ENCODE assay signal across 20 cellular contexts in the genomic region with DNA sequence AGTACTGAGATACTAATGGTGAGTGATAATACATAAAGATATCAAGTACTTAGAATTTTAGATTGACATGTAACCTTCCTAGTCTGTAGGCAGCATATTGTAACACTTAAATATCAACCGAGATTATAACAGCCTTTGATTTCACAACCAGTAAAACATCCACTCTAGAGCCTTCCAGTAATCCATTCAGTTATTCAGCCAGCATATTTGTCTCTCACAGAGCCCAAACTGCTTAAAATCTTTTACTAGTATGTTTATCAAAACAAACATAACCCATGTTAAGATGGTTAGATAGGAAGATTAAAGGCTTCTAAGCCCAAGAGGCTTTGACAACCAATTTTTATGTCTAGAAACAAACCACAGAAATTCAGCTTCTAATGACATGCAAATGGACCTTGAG.
DNase-seq lines count a peak whose midpoint lies in the region; ATAC-seq and TF ChIP-seq lines count a peak whose summit lies in the region.
"Had no signal": no experiment of that assay in that cellular context is flagged by ENCODE, and none has a peak within 500 bp of the region (broad histone marks: within the 10 kb centered on the region; RNA-seq: fewer than 3 reads in every experiment).

No MANE protein-coding gene starts in this region.

- DNase-seq in activated T-cell treated with anti-CD3 and anti-CD28 coated beads, Interleukin-2, amount 50 U/mL, for 24 hours = no peak
- DNase-seq in activated T-cell treated with anti-CD3 and anti-CD28 coated beads, Interleukin-2, amount 50 U/mL, for 48 hours = no peak
- peak; percentile 25 for DNase-seq in LHCN-M2 (ENCODE audit: low read depth)
- peak; percentile 51 for DNase-seq in dedifferentiated amniotic fluid mesenchymal stem cell (ENCODE audit: extremely low spot score)
- peak; percentile 42 for DNase-seq in retinal pigment epithelial cell (ENCODE audit: low read depth)
- no peak for DNase-seq in mesenteric fat pad (ENCODE audit: low spot score)
- no peak for DNase-seq in WERI-Rb-1
- DNase-seq: activated B cell treated with CpG ODN at 0.5 μM for 24 hours; activated naive CD4-positive, alpha-beta T cell; CD8-positive, alpha-beta memory T cell; central memory CD4-positive, alpha-beta T cell; effector memory CD8-positive, alpha-beta T cell; glutamatergic neuron; H7; NCI-H2081 treated with DMSO at 0.1 percent for 48 hours; NCI-H69; transverse colon had no signal

- H3K9me3 ChIP-seq in WERI-Rb-1 (ENCODE audit: severe bottlenecking) = no peaks in the 10 kb centered on the region
- H3K9me3 ChIP-seq: neutrophil, transverse colon had no signal

- peak overlapping the region; percentile 84 for H3K27ac Mint-ChIP-seq in activated T-cell treated with anti-CD3 and anti-CD28 coated beads, Interleukin-2, amount 50 U/mL, for 24 hours
- H3K27ac Mint-ChIP-seq: activated B cell treated with CpG ODN at 0.5 μM for 24 hours; CD8-positive, alpha-beta memory T cell; effector memory CD8-positive, alpha-beta T cell had no signal

- peaks cover 22% of the 10 kb centered on the region for H3K4me1 Mint-ChIP-seq in activated T-cell treated with anti-CD3 and anti-CD28 coated beads, Interleukin-2, amount 50 U/mL, for 24 hours (ENCODE audit: low read depth)
- H3K4me1 Mint-ChIP-seq: activated B cell treated with CpG ODN at 0.5 μM for 24 hours; CD8-positive, alpha-beta memory T cell had no signal

- peaks cover 10% of the 10 kb centered on the region for H3K27me3 ChIP-seq in WERI-Rb-1 (ENCODE audit: insufficient read depth, low read depth, severe bottlenecking)
- H3K27me3 ChIP-seq: neutrophil, transverse colon had no signal

- TF ChIP-seq CTCF in retinal pigment epithelial cell (conservative IDR thresholded peaks at IDR 0.05; ENCODE audit: low read depth, low read length) (no peak), WERI-Rb-1 (IDR thresholded peaks at IDR 0.05; ENCODE audit: low read depth, low read length) (no peak)

- H3K9me3 Mint-ChIP-seq in activated T-cell treated with anti-CD3 and anti-CD28 coated beads, Interleukin-2, amount 50 U/mL, for 24 hours = peaks cover 20% of the 10 kb centered on the region
- H3K9me3 Mint-ChIP-seq: activated B cell treated with CpG ODN at 0.5 μM for 24 hours had no signal

- no peaks in the 10 kb centered on the region for H3K36me3 Mint-ChIP-seq in activated T-cell treated with anti-CD3 and anti-CD28 coated beads, Interleukin-2, amount 50 U/mL, for 24 hours (ENCODE audit: low read depth)
- H3K36me3 Mint-ChIP-seq: CD8-positive, alpha-beta memory T cell had no signal

- peaks cover 35% of the 10 kb centered on the region for H3K27me3 Mint-ChIP-seq in activated T-cell treated with anti-CD3 and anti-CD28 coated beads, Interleukin-2, amount 50 U/mL, for 24 hours
- H3K27me3 Mint-ChIP-seq: CD8-positive, alpha-beta memory T cell had no signal

- no peak for ATAC-seq in activated CD4-positive, CD25-positive, alpha-beta regulatory T cell treated with anti-CD3 and anti-CD28 coated beads, Interleukin-2, amount 50 U/mL, for 24 hours
- ATAC-seq: effector memory CD8-positive, alpha-beta T cell had no signal

- H3K4me3 ChIP-seq in retinal pigment epithelial cell (ENCODE audit: low read length) = no peak overlapping the region
- no peak overlapping the region for H3K4me3 ChIP-seq in WERI-Rb-1 (ENCODE audit: low read depth, low read length)
- H3K4me3 ChIP-seq: skin epidermis, transverse colon had no signal

- H3K36me3 ChIP-seq in WERI-Rb-1 = no peaks in the 10 kb centered on the region
- H3K36me3 ChIP-seq: neutrophil, transverse colon had no signal

- H3K4me3 Mint-ChIP-seq in activated T-cell treated with anti-CD3 and anti-CD28 coated beads, Interleukin-2, amount 50 U/mL, for 24 hours = no peak overlapping the region
- H3K4me3 Mint-ChIP-seq: activated B cell treated with CpG ODN at 0.5 μM for 24 hours; CD8-positive, alpha-beta memory T cell; effector memory CD8-positive, alpha-beta T cell had no signal

- H3K27ac ChIP-seq in WERI-Rb-1 = no peak overlapping the region
- H3K27ac ChIP-seq: neutrophil, transverse colon had no signal

Comparison
In these comparisons a context has a peak if more than half of its experiments do, and no peak if none do; other contexts are left out.
1. DNase-seq: peak in LHCN-M2 (single experiment), dedifferentiated amniotic fluid mesenchymal stem cell (single experiment) and retinal pigment epithelial cell (single experiment); none in activated T-cell treated with anti-CD3 and anti-CD28 coated beads, Interleukin-2, amount 50 U/mL, for 24 hours (single experiment), activated T-cell treated with anti-CD3 and anti-CD28 coated beads, Interleukin-2, amount 50 U/mL, for 48 hours (0 of 2), mesenteric fat pad (single experiment) and WERI-Rb-1 (single experiment).